8 cellular contexts compared by ENCODE assay signal in the genomic region with DNA sequence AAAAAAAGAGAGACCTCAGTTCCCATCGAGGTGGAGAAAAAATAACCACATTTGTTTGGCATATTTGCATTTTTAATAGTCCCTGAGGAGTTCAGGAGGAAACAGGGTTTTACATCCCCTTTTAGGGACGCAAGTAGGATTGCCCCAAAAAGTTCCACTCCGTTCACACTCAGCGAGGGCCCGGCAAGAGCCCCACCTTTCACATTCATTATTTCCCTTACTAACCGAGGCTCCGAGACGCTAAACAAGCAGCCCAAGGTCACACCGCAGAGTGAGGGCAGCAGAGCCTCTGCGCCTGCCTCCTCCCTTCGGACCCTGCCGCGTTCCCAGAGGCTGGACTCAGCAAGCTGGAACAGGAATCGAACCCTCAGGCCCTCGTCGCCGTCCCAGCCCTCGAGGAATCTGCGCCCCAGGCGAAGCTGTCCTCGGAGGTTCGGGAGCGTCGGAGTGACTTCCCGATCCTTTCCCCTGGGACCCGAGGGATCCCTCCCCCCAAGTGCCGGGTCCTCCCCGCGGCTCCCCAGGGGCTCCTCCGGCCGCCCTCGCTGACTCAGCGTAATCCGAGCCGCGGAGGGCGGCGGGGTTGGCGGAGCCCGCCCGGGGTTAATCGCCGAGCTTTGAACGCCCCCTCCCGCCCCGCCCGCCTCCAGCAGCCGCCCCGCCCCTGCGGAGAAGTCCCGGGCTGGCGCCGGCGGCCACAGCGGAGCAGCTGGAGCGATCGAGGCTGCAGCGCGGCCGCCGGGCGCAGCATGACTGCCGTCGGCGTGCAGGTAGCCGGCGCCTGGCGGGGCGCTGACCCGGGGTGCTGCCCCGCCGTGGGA. TPM values are rescaled to one million over a fixed set of nuclear protein-coding genes. Genes with fewer than 3 reads are reported as not detected.
DNase-seq lines count a peak whose midpoint lies in the region; ATAC-seq, FAIRE-seq and TF ChIP-seq lines count a peak whose summit lies in the region.

A gene with protein sequence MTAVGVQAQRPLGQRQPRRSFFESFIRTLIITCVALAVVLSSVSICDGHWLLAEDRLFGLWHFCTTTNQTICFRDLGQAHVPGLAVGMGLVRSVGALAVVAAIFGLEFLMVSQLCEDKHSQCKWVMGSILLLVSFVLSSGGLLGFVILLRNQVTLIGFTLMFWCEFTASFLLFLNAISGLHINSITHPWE (plus strand): TSS at position 700 of the 821 bp plus-strand sequence. CDS start 50 bp downstream, at position 750.

- 4 to 5% (median 5%) methylated on average over 44 to 72 of the region's 72 CpGs for WGBS in spleen, 5 donors

- no peak for FAIRE-seq in kidney (lab: Jason Lieb, UNC)

- TF ChIP-seq POLR2A in spleen (IDR thresholded peaks at IDR 0.05) = no peak

- H3K4me3 ChIP-seq in kidney (ENCODE audit: low read length in 2 of 2) (peak within 1 kb of the TSS; percentile 90 to 97), spleen (peak within 1 kb of the TSS; percentile 16 to 73 (median 45))

- H3K9ac ChIP-seq in kidney (ENCODE audit: low read length in 2 of 2) = peak within 1 kb of the TSS; percentile 90 to 99

- TF ChIP-seq CTCF in kidney (IDR thresholded peaks at IDR 0.05; ENCODE audit: borderline replicate concordance, extremely low read depth, insufficient read depth) (no peak), spleen (IDR thresholded peaks at IDR 0.05 in 8 of 11, conservative IDR thresholded peaks at IDR 0.05 in 3 of 11) (no peak)

- peak; percentile 94 for DNase-seq in D341Med (ENCODE audit: low spot score)
- DNase-seq in NCI-H226 = peak; percentile 88
- peak; percentile 44 to 55 for DNase-seq in T47D (ENCODE audit: low read depth in 1 of 2, low spot score in 1 of 2)
- DNase-seq in kidney = peak; percentile 95
- peak; percentile 84 for DNase-seq in spleen
- no peak for DNase-seq in middle frontal gyrus (ENCODE audit: extremely low spot score, low spot score)

- intact Hi-C loops in kidney (cut with DNase I) (no loop called here), spleen (cut with DNase I; ENCODE audit: low total_unique reads) (no loop called here)

- H3K9me3 ChIP-seq in kidney (ENCODE audit: control insufficient read depth in 1 of 2, low read length in 2 of 2) = no peaks in the 10 kb centered on the region
- no peaks in the 10 kb centered on the region for H3K9me3 ChIP-seq in spleen

- ATAC-seq in GM18909 (IDR thresholded peaks at IDR 0.05; ENCODE audit: poor library complexity, unreplicated experiment) (peak; percentile 69), HG03039 (IDR thresholded peaks at IDR 0.05; ENCODE audit: unreplicated experiment) (peak; percentile 69)

- H3K4me1 ChIP-seq in kidney (ENCODE audit: control insufficient read depth in 1 of 2, insufficient read depth in 1 of 2, low read depth in 1 of 2, low read length in 2 of 2) = peaks cover 27 to 45% of the 10 kb centered on the region in 2 donors
- peaks cover 3 to 79% (median 38%) of the 10 kb centered on the region in 6 donors for H3K4me1 ChIP-seq in spleen

- H3K36me3 ChIP-seq in kidney (ENCODE audit: control insufficient read depth in 1 of 2, insufficient read depth in 2 of 2, low read length in 2 of 2) (no peaks in the 10 kb centered on the region), spleen (no peaks in the 10 kb centered on the region)

- H3K27ac ChIP-seq in kidney (ENCODE audit: low read depth in 2 of 2, low read length in 2 of 2) (peak within 1 kb of the TSS; percentile 97 to 99), spleen (peak within 1 kb of the TSS in 7 of 8 donors; percentile 29 to 81 (median 58))

- in situ Hi-C loops in T47D (cut with HindIII; ENCODE audit: low pct_unique_long_range_greater_than_20kb, low sequenced_read_pairs) = no loop called here

- peaks cover 0 to 84% (median 13%) of the 10 kb centered on the region in 7 donors for H3K27me3 ChIP-seq in spleen (replicated peaks in 1 of 7)

RNA-seq across cellular contexts. Expression of the gene that starts here (rescaled TPM):
- total RNA-seq in kidney (59.4 TPM), spleen (10 to 100 TPM; 24.1 to 53.2 (median 35.9) TPM)
- polyA plus RNA-seq in kidney (ENCODE audit: insufficient read depth, low read depth, low replicate concordance) (221 TPM), spleen (10 to 100 TPM in 2 of 3 donors, 1 to 10 TPM in 1; 5.9 to 16.5 (median 12.4) TPM)

Comparison
In these comparisons a context has a peak if more than half of its experiments do, and no peak if none do; other contexts are left out.
1. RNA of the gene that starts here (polyA plus RNA-seq): 221 TPM in kidney (single experiment); 5.9 to 16.5 TPM in spleen; every median in the first group is over 10 times any median in the second.